1 cellular context compared by ENCODE assay signal in genomic region chrX:154015581-154016264, GRCh38.
TF ChIP-seq lines count a peak whose summit lies in the region.

No MANE protein-coding gene starts in this region.

TF ChIP-seq in GM23338, 12 proteins besides CTCF, POLR2A, EP300 and RAD21 (continued from another document):
- TF ChIP-seq, protein P1, sequence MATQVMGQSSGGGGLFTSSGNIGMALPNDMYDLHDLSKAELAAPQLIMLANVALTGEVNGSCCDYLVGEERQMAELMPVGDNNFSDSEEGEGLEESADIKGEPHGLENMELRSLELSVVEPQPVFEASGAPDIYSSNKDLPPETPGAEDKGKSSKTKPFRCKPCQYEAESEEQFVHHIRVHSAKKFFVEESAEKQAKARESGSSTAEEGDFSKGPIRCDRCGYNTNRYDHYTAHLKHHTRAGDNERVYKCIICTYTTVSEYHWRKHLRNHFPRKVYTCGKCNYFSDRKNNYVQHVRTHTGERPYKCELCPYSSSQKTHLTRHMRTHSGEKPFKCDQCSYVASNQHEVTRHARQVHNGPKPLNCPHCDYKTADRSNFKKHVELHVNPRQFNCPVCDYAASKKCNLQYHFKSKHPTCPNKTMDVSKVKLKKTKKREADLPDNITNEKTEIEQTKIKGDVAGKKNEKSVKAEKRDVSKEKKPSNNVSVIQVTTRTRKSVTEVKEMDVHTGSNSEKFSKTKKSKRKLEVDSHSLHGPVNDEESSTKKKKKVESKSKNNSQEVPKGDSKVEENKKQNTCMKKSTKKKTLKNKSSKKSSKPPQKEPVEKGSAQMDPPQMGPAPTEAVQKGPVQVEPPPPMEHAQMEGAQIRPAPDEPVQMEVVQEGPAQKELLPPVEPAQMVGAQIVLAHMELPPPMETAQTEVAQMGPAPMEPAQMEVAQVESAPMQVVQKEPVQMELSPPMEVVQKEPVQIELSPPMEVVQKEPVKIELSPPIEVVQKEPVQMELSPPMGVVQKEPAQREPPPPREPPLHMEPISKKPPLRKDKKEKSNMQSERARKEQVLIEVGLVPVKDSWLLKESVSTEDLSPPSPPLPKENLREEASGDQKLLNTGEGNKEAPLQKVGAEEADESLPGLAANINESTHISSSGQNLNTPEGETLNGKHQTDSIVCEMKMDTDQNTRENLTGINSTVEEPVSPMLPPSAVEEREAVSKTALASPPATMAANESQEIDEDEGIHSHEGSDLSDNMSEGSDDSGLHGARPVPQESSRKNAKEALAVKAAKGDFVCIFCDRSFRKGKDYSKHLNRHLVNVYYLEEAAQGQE (IDR thresholded peaks at IDR 0.05; ENCODE audit: unreplicated experiment), result no peak
- TF ChIP-seq, protein P2, sequence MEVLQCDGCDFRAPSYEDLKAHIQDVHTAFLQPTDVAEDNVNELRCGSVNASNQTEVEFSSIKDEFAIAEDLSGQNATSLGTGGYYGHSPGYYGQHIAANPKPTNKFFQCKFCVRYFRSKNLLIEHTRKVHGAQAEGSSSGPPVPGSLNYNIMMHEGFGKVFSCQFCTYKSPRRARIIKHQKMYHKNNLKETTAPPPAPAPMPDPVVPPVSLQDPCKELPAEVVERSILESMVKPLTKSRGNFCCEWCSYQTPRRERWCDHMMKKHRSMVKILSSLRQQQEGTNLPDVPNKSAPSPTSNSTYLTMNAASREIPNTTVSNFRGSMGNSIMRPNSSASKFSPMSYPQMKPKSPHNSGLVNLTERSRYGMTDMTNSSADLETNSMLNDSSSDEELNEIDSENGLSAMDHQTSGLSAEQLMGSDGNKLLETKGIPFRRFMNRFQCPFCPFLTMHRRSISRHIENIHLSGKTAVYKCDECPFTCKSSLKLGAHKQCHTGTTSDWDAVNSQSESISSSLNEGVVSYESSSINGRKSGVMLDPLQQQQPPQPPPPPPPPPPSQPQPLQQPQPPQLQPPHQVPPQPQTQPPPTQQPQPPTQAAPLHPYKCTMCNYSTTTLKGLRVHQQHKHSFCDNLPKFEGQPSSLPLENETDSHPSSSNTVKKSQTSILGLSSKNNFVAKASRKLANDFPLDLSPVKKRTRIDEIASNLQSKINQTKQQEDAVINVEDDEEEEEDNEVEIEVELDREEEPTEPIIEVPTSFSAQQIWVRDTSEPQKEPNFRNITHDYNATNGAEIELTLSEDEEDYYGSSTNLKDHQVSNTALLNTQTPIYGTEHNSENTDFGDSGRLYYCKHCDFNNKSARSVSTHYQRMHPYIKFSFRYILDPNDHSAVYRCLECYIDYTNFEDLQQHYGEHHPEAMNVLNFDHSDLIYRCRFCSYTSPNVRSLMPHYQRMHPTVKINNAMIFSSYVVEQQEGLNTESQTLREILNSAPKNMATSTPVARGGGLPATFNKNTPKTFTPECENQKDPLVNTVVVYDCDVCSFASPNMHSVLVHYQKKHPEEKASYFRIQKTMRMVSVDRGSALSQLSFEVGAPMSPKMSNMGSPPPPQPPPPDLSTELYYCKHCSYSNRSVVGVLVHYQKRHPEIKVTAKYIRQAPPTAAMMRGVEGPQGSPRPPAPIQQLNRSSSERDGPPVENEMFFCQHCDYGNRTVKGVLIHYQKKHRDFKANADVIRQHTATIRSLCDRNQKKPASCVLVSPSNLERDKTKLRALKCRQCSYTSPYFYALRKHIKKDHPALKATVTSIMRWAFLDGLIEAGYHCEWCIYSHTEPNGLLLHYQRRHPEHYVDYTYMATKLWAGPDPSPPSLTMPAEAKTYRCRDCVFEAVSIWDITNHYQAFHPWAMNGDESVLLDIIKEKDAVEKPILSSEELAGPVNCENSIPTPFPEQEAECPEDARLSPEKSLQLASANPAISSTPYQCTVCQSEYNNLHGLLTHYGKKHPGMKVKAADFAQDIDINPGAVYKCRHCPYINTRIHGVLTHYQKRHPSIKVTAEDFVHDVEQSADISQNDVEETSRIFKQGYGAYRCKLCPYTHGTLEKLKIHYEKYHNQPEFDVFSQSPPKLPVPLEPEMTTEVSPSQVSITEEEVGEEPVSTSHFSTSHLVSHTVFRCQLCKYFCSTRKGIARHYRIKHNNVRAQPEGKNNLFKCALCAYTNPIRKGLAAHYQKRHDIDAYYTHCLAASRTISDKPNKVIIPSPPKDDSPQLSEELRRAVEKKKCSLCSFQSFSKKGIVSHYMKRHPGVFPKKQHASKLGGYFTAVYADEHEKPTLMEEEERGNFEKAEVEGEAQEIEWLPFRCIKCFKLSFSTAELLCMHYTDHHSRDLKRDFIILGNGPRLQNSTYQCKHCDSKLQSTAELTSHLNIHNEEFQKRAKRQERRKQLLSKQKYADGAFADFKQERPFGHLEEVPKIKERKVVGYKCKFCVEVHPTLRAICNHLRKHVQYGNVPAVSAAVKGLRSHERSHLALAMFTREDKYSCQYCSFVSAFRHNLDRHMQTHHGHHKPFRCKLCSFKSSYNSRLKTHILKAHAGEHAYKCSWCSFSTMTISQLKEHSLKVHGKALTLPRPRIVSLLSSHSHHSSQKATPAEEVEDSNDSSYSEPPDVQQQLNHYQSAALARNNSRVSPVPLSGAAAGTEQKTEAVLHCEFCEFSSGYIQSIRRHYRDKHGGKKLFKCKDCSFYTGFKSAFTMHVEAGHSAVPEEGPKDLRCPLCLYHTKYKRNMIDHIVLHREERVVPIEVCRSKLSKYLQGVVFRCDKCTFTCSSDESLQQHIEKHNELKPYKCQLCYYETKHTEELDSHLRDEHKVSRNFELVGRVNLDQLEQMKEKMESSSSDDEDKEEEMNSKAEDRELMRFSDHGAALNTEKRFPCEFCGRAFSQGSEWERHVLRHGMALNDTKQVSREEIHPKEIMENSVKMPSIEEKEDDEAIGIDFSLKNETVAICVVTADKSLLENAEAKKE (CRISPR knock-in tag; IDR thresholded peaks at IDR 0.05), result no peak
- no peak for TF ChIP-seq NANOG (IDR thresholded peaks at IDR 0.05; ENCODE audit: borderline replicate concordance)
- TF ChIP-seq JUNB (IDR thresholded peaks at IDR 0.05; ENCODE audit: unreplicated experiment), result no peak
- no peak for TF ChIP-seq CREB1 (CRISPR knock-in tag; IDR thresholded peaks at IDR 0.05; ENCODE audit: low read depth)
- no peak for TF ChIP-seq EZH2 (IDR thresholded peaks at IDR 0.05; ENCODE audit: low read depth, unreplicated experiment)
- no peak for TF ChIP-seq ZNF114 (CRISPR knock-in tag; IDR thresholded peaks at IDR 0.05)
